ENCODE assay signal across 7 cellular contexts in the genomic region with DNA sequence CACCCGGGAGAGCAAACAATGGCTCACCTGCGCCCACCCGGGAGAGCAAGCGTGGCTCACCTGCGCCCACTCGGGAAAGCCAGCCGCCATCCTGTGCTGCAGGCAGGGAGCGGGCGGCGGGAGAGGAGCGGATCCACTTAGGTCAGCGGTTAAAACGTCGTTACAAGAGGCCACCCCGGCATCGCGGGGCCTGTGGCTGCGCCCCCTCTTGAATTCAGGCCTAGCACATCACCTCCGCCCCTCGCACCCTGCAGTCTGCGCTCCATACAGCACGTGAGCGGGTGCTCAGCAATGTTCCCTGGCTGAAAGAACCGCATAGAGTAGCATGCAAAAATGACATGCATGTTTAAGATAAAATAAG. TPM values are rescaled to one million over a fixed set of nuclear protein-coding genes. Genes with fewer than 3 reads are reported as not detected.
DNase-seq lines count a peak whose midpoint lies in the region; ATAC-seq and TF ChIP-seq lines count a peak whose summit lies in the region.

No MANE protein-coding gene starts in this region.

- H3K27ac Mint-ChIP-seq in activated CD8-positive, alpha-beta T cell treated with anti-CD3 and anti-CD28 coated beads, Interleukin-2, amount 10 ng/mL, durations not matched to agents 7 days and 5 days = peak overlapping the region; percentile 96

- CTCF ChIA-PET in activated CD8-positive, alpha-beta T cell treated with anti-CD3 and anti-CD28 coated beads, Interleukin-2, amount 10 ng/mL, durations not matched to agents 7 days and 5 days (lab: Charles Lee) = interaction anchor here (1.3 to 1.6 kb wide), 3 partner anchors 12 to 18 kb away, joined by 3 to 6 read pairs (median 4); no protein-coding TSS in a partner anchor

- peaks cover 6% of the 10 kb centered on the region for H3K4me1 ChIP-seq in psoas muscle

- ATAC-seq in GM19035 (IDR thresholded peaks at IDR 0.05; ENCODE audit: unreplicated experiment) (peak; percentile 16), HG03520 (IDR thresholded peaks at IDR 0.05; ENCODE audit: unreplicated experiment) (peak; percentile 3), psoas muscle (peak; percentile 18 to 60 (median 32)), GM21717 (IDR thresholded peaks at IDR 0.05; ENCODE audit: unreplicated experiment) (no peak)
- ATAC-seq in activated CD8-positive, alpha-beta T cell treated with anti-CD3 and anti-CD28 coated beads, Interleukin-2, amount 10 ng/mL, durations not matched to agents 7 days and 5 days = peak; percentile 31

- peaks cover 0 to 24% of the 10 kb centered on the region in 2 donors for H3K36me3 ChIP-seq in psoas muscle (ENCODE audit: insufficient read depth in 1 of 2, low read depth in 1 of 2)

- H3K4me3 Mint-ChIP-seq in activated CD8-positive, alpha-beta T cell treated with anti-CD3 and anti-CD28 coated beads, Interleukin-2, amount 10 ng/mL, durations not matched to agents 7 days and 5 days = peak overlapping the region; percentile 93

- 17 to 22% (median 19%) methylated on average over 24 of the region's 24 CpGs for WGBS in psoas muscle, 3 donors

- no peaks in the 10 kb centered on the region for H3K9me3 ChIP-seq in psoas muscle

- H3K27ac ChIP-seq in psoas muscle = peak overlapping the region; percentile 70

- H3K36me3 Mint-ChIP-seq in activated CD8-positive, alpha-beta T cell treated with anti-CD3 and anti-CD28 coated beads, Interleukin-2, amount 10 ng/mL, durations not matched to agents 7 days and 5 days (ENCODE audit: low read depth) = peaks cover 25% of the 10 kb centered on the region

- DNase-seq in activated CD8-positive, alpha-beta T cell treated with anti-CD3 and anti-CD28 coated beads, Interleukin-2, amount 10 ng/mL, durations not matched to agents 7 days and 5 days = peak; percentile 38
- DNase-seq in foreskin fibroblast (no peak), psoas muscle (peak in 1 of 2 donors; percentile 59), cerebellum (ENCODE audit: low spot score) (no peak)

- POLR2A ChIA-PET in activated CD8-positive, alpha-beta T cell treated with anti-CD3 and anti-CD28 coated beads, Interleukin-2, amount 10 ng/mL, durations not matched to agents 7 days and 5 days (lab: Charles Lee) = interaction anchor here (0.7 kb wide), 1 partner anchor 30 kb away, joined by 3 read pairs; no protein-coding TSS in a partner anchor

- no peaks in the 10 kb centered on the region for H3K9me3 Mint-ChIP-seq in activated CD8-positive, alpha-beta T cell treated with anti-CD3 and anti-CD28 coated beads, Interleukin-2, amount 10 ng/mL, durations not matched to agents 7 days and 5 days (ENCODE audit: insufficient read depth)

- peaks cover 9% of the 10 kb centered on the region for H3K27me3 Mint-ChIP-seq in activated CD8-positive, alpha-beta T cell treated with anti-CD3 and anti-CD28 coated beads, Interleukin-2, amount 10 ng/mL, durations not matched to agents 7 days and 5 days (ENCODE audit: low read depth)

- TF ChIP-seq CTCF in foreskin fibroblast (IDR thresholded peaks at IDR 0.05; ENCODE audit: low read depth, low read length) (no peak), psoas muscle (IDR thresholded peaks at IDR 0.05) (no peak)

- H3K4me1 Mint-ChIP-seq in activated CD8-positive, alpha-beta T cell treated with anti-CD3 and anti-CD28 coated beads, Interleukin-2, amount 10 ng/mL, durations not matched to agents 7 days and 5 days (ENCODE audit: low read depth) = peaks cover 45% of the 10 kb centered on the region

- peak overlapping the region; percentile 77 to 84 for H3K4me3 ChIP-seq in foreskin fibroblast (ENCODE audit: low read depth in 1 of 2, low read length in 2 of 2)
- H3K4me3 ChIP-seq in psoas muscle = peak overlapping the region; percentile 69

- H3K27me3 ChIP-seq in psoas muscle (ENCODE audit: insufficient read depth in 3 of 3, low read length in 2 of 3) = no peaks in the 10 kb centered on the region

- intact Hi-C loops in psoas muscle (cut with DNase I) = no loop called here

RNA-seq across cellular contexts. Expression of a gene that starts 0.5 kb away (rescaled TPM):
- total RNA-seq in activated CD8-positive, alpha-beta T cell treated with anti-CD3 and anti-CD28 coated beads, Interleukin-2, amount 10 ng/mL, durations not matched to agents 7 days and 5 days = 10 to 100 TPM; 40.7 to 41.0 TPM
- 10 to 100 TPM in 1 of 4 donors, 1 to 10 TPM in 3; 3.9 to 13.4 (median 6.8) TPM for total RNA-seq in psoas muscle
- 1 to 10 TPM; 2.7 to 8.0 (median 7.9) TPM for polyA plus RNA-seq in psoas muscle
- total RNA-seq in cerebellum = 33.7 TPM
